Comparison of ENCODE assay signal across 14 cellular contexts in the genomic region with DNA sequence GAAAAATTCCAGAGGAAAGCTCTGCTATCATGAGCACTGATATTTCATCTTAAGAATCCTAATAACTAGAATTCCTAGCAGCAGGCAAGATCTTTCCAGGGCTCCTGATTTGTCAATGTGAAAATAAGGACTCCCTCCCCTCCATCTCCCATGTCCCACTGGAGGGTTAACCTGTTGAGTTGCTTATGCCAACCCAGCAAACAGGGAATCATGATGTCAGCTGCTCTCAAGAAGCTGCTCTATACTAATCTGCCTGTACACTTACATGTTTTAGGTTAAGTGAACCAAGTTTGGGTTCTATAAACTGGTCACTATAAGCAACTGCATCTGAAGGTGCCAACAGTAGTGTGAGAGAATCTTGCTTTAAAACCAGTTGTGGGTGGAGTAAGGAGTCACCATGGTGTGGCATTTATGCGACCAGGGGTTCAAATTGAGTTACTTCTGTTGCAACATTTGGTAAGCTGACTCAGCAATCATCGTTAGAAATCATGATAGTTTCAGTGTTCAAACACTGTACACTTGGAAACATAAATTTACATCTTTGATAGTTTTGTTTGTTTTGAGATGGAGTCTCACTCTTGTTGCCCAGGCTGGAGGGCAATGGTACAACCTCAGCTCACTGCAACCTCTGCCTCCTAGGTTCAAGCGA.
"Had no signal": no experiment of that assay in that cellular context is flagged by ENCODE, and none has a peak within 500 bp of the region (broad histone marks: within the 10 kb centered on the region; RNA-seq: fewer than 3 reads in every experiment).

No MANE protein-coding gene starts in this region.

- H3K9me3 ChIP-seq: heart right ventricle, sigmoid colon, stomach, testis had no signal

- ATAC-seq: heart right ventricle; natural killer cell; stimulated activated effector memory CD8-positive, alpha-beta T cell treated with anti-CD3 and anti-CD28 coated beads, Interleukin-12 subunit alpha, Interleukin-12 subunit beta, amount 100 ng/mL, for 72 hours had no signal

- H3K4me1 ChIP-seq: heart right ventricle, sigmoid colon, stomach, testis had no signal

- DNase-seq: activated CD4-positive, alpha-beta T cell treated with anti-CD3 and anti-CD28 coated beads, Interleukin-2, amount 50 U/mL, for 4 hours; activated effector memory CD4-positive, alpha-beta T cell treated with anti-CD3 and anti-CD28 coated beads, Interleukin-2, amount 50 U/mL, for 16 hours; activated T-cell treated with anti-CD3 and anti-CD28 coated beads, Interleukin-2, amount 50 U/mL, for 72 hours; effector memory CD4-positive, alpha-beta T cell; heart right ventricle; natural killer cell; stimulated activated CD4-positive, alpha-beta T cell treated with anti-CD3 and anti-CD28 coated beads, Interleukin-4, amount 100 ng/mL, for 24 hours; stomach; testis; WERI-Rb-1 had no signal

- H3K27me3 ChIP-seq: cardiac muscle cell, sigmoid colon, stomach, testis had no signal

- H3K36me3 ChIP-seq: cardiac muscle cell, sigmoid colon, WERI-Rb-1 had no signal

- H3K4me3 ChIP-seq: cardiac muscle cell, heart right ventricle, sigmoid colon, stomach, testis had no signal

- FAIRE-seq: endothelial cell of umbilical vein had no signal

- H3K27ac ChIP-seq: cardiac muscle cell, heart right ventricle, sigmoid colon, stomach, testis, WERI-Rb-1 had no signal
